Comparison of ENCODE assay signal across 1 cellular context in genomic region chr6:3825331-3825831, GRCh38.
TF ChIP-seq lines count a peak whose summit lies in the region.

No MANE protein-coding gene starts in this region.

TF ChIP-seq in HepG2, 621 proteins besides CTCF, POLR2A, EP300 and RAD21 (continued from another document and continues in another):
- TF ChIP-seq, protein P1, sequence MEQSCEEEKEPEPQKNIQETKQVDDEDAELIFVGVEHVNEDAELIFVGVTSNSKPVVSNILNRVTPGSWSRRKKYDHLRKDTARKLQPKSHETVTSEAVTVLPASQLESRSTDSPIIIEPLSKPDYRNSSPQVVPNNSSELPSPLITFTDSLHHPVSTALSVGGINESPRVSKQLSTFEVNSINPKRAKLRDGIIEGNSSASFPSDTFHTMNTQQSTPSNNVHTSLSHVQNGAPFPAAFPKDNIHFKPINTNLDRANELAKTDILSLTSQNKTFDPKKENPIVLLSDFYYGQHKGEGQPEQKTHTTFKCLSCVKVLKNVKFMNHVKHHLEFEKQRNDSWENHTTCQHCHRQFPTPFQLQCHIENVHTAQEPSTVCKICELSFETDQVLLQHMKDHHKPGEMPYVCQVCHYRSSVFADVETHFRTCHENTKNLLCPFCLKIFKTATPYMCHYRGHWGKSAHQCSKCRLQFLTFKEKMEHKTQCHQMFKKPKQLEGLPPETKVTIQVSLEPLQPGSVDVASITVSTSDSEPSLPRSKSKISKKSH (CRISPR knock-in tag; IDR thresholded peaks at IDR 0.05; ENCODE audit: borderline replicate concordance): no peak
- no peak for TF ChIP-seq ZNF207 (IDR thresholded peaks at IDR 0.05; ENCODE audit: borderline replicate concordance)
- TF ChIP-seq KAT8 (CRISPR knock-in tag; IDR thresholded peaks at IDR 0.05): peak; percentile 40
- no peak for TF ChIP-seq CENPT (CRISPR knock-in tag; IDR thresholded peaks at IDR 0.05; ENCODE audit: low read depth)
- no peak for TF ChIP-seq ZNF253 (CRISPR knock-in tag; IDR thresholded peaks at IDR 0.05; ENCODE audit: borderline replicate concordance)
- 0 out of 2 replicates have a peak, but pooled peaks have one; percentile 43 for TF ChIP-seq NR2C2 (CRISPR knock-in tag; IDR thresholded peaks at IDR 0.05; ENCODE audit: borderline replicate concordance)
- TF ChIP-seq, protein P2, sequence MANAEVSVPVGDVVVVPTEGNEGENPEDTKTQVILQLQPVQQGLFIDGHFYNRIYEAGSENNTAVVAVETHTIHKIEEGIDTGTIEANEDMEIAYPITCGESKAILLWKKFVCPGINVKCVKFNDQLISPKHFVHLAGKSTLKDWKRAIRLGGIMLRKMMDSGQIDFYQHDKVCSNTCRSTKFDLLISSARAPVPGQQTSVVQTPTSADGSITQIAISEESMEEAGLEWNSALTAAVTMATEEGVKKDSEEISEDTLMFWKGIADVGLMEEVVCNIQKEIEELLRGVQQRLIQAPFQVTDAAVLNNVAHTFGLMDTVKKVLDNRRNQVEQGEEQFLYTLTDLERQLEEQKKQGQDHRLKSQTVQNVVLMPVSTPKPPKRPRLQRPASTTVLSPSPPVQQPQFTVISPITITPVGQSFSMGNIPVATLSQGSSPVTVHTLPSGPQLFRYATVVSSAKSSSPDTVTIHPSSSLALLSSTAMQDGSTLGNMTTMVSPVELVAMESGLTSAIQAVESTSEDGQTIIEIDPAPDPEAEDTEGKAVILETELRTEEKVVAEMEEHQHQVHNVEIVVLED (CRISPR knock-in tag; IDR thresholded peaks at IDR 0.05; ENCODE audit: borderline replicate concordance): 0 out of 2 replicates have a peak, but pooled peaks have one; percentile 23
- TF ChIP-seq TOPORS (CRISPR knock-in tag; IDR thresholded peaks at IDR 0.05): no peak
- no peak for TF ChIP-seq SRSF1 (optimal IDR thresholded peaks at IDR 0.05; ENCODE audit: low read depth, low read length)
- no peak for TF ChIP-seq BCLAF1 (IDR thresholded peaks at IDR 0.05)
- TF ChIP-seq ZMAT5 (CRISPR knock-in tag; IDR thresholded peaks at IDR 0.05; ENCODE audit: borderline replicate concordance, low read depth): no peak
- no peak for TF ChIP-seq ZNF432 (CRISPR knock-in tag; IDR thresholded peaks at IDR 0.05; ENCODE audit: borderline replicate concordance)
- no peak for TF ChIP-seq PLRG1 (conservative IDR thresholded peaks at IDR 0.05)
- TF ChIP-seq ZNF891 (CRISPR knock-in tag; IDR thresholded peaks at IDR 0.05): no peak
- TF ChIP-seq, protein P3, sequence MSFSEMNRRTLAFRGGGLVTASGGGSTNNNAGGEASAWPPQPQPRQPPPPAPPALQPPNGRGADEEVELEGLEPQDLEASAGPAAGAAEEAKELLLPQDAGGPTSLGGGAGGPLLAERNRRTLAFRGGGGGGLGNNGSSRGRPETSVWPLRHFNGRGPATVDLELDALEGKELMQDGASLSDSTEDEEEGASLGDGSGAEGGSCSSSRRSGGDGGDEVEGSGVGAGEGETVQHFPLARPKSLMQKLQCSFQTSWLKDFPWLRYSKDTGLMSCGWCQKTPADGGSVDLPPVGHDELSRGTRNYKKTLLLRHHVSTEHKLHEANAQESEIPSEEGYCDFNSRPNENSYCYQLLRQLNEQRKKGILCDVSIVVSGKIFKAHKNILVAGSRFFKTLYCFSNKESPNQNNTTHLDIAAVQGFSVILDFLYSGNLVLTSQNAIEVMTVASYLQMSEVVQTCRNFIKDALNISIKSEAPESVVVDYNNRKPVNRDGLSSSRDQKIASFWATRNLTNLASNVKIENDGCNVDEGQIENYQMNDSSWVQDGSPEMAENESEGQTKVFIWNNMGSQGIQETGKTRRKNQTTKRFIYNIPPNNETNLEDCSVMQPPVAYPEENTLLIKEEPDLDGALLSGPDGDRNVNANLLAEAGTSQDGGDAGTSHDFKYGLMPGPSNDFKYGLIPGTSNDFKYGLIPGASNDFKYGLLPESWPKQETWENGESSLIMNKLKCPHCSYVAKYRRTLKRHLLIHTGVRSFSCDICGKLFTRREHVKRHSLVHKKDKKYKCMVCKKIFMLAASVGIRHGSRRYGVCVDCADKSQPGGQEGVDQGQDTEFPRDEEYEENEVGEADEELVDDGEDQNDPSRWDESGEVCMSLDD (CRISPR knock-in tag; IDR thresholded peaks at IDR 0.05; ENCODE audit: borderline replicate concordance): no peak
- TF ChIP-seq, protein P4, sequence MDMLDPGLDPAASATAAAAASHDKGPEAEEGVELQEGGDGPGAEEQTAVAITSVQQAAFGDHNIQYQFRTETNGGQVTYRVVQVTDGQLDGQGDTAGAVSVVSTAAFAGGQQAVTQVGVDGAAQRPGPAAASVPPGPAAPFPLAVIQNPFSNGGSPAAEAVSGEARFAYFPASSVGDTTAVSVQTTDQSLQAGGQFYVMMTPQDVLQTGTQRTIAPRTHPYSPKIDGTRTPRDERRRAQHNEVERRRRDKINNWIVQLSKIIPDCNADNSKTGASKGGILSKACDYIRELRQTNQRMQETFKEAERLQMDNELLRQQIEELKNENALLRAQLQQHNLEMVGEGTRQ (IDR thresholded peaks at IDR 0.05; ENCODE audit: low read depth, low read length): no peak
- TF ChIP-seq, protein P4 (CRISPR knock-in tag; IDR thresholded peaks at IDR 0.05; ENCODE audit: borderline replicate concordance): no peak
- no peak for TF ChIP-seq RNF219 (CRISPR knock-in tag; IDR thresholded peaks at IDR 0.05)
- no peak for TF ChIP-seq MZF1 (CRISPR knock-in tag; IDR thresholded peaks at IDR 0.05; ENCODE audit: borderline replicate concordance)
- 0 out of 2 replicates have a peak, but pooled peaks have one; percentile 51 for TF ChIP-seq ZNF550 (CRISPR knock-in tag; IDR thresholded peaks at IDR 0.05; ENCODE audit: borderline replicate concordance)
- TF ChIP-seq STAG1 (CRISPR knock-in tag; IDR thresholded peaks at IDR 0.05): peak; percentile 93
- TF ChIP-seq, protein P5, sequence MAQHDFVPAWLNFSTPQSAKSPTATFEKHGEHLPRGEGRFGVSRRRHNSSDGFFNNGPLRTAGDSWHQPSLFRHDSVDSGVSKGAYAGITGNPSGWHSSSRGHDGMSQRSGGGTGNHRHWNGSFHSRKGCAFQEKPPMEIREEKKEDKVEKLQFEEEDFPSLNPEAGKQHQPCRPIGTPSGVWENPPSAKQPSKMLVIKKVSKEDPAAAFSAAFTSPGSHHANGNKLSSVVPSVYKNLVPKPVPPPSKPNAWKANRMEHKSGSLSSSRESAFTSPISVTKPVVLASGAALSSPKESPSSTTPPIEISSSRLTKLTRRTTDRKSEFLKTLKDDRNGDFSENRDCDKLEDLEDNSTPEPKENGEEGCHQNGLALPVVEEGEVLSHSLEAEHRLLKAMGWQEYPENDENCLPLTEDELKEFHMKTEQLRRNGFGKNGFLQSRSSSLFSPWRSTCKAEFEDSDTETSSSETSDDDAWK (CRISPR knock-in tag; IDR thresholded peaks at IDR 0.05): no peak
- TF ChIP-seq E2F2 (CRISPR knock-in tag; IDR thresholded peaks at IDR 0.05; ENCODE audit: borderline replicate concordance): no peak
- no peak for TF ChIP-seq SRSF4 (IDR thresholded peaks at IDR 0.05; ENCODE audit: low read depth, low read length, poor library complexity, severe bottlenecking)
- no peak for TF ChIP-seq ONECUT2 (CRISPR knock-in tag; IDR thresholded peaks at IDR 0.05)
- no peak for TF ChIP-seq ZNF451 (CRISPR knock-in tag; IDR thresholded peaks at IDR 0.05)
- TF ChIP-seq, protein P6, sequence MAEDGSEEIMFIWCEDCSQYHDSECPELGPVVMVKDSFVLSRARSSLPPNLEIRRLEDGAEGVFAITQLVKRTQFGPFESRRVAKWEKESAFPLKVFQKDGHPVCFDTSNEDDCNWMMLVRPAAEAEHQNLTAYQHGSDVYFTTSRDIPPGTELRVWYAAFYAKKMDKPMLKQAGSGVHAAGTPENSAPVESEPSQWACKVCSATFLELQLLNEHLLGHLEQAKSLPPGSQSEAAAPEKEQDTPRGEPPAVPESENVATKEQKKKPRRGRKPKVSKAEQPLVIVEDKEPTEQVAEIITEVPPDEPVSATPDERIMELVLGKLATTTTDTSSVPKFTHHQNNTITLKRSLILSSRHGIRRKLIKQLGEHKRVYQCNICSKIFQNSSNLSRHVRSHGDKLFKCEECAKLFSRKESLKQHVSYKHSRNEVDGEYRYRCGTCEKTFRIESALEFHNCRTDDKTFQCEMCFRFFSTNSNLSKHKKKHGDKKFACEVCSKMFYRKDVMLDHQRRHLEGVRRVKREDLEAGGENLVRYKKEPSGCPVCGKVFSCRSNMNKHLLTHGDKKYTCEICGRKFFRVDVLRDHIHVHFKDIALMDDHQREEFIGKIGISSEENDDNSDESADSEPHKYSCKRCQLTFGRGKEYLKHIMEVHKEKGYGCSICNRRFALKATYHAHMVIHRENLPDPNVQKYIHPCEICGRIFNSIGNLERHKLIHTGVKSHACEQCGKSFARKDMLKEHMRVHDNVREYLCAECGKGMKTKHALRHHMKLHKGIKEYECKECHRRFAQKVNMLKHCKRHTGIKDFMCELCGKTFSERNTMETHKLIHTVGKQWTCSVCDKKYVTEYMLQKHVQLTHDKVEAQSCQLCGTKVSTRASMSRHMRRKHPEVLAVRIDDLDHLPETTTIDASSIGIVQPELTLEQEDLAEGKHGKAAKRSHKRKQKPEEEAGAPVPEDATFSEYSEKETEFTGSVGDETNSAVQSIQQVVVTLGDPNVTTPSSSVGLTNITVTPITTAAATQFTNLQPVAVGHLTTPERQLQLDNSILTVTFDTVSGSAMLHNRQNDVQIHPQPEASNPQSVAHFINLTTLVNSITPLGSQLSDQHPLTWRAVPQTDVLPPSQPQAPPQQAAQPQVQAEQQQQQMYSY (CRISPR knock-in tag; IDR thresholded peaks at IDR 0.05): no peak
- TF ChIP-seq ZIK1 (CRISPR knock-in tag; IDR thresholded peaks at IDR 0.05; ENCODE audit: borderline replicate concordance, low read depth): no peak
- 0 out of 2 replicates have a peak, but pooled peaks have one; percentile 13 for TF ChIP-seq HIVEP1 (CRISPR knock-in tag; IDR thresholded peaks at IDR 0.05)
- no peak for TF ChIP-seq CHD4 (IDR thresholded peaks at IDR 0.05; ENCODE audit: borderline replicate concordance, low read length)
- no peak for TF ChIP-seq ZBTB21 (CRISPR knock-in tag; IDR thresholded peaks at IDR 0.05)
- TF ChIP-seq, protein P7, sequence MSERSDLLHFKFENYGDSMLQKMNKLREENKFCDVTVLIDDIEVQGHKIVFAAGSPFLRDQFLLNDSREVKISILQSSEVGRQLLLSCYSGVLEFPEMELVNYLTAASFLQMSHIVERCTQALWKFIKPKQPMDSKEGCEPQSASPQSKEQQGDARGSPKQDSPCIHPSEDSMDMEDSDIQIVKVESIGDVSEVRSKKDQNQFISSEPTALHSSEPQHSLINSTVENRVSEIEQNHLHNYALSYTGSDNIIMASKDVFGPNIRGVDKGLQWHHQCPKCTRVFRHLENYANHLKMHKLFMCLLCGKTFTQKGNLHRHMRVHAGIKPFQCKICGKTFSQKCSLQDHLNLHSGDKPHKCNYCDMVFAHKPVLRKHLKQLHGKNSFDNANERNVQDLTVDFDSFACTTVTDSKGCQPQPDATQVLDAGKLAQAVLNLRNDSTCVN (CRISPR knock-in tag; IDR thresholded peaks at IDR 0.05; ENCODE audit: borderline replicate concordance): peak; percentile 18; the same call in 1 of the 2 replicates
